ENCODE assay signal across 9 cellular contexts in the genomic region with DNA sequence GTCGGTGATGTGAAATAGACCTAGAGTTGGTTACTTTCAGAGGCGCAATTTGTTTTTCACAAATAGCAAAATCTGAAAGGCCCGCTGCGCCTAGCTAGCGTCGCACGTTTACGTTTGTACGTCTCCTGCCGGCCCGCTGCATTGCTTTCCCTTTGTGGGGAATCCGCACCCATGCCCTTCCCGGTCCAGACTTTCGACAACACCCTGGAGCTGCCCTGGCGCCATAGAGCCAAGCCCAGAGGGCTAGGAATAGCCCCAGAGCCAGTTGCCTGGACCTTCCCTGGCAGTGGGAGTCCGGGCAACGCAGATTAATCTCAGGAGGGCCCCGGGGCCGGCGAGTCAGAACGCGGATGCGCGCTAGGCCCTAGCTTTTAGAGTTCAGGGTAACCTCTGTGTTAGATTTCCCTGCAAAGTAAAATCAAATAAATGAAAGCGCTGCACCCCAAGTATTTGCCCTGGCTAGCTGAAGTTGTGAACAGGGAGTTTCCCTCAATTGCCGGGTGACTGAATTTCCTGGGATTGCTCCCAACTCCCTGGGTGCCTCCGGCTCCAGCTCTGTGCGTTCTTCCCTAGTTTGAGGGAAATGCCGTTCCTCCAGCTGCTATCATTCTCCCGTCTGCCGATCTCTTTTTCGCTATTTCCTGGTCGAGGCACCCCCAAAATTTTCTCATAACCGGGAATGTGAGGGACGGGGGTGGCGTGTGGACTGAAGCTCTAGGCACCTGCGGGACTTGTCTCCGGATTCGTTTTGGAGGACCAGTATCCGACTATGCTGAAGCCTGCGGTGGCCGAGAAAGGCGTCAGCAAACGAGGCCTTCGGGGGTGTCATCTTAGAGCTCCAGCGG. TPM values are rescaled to one million over a fixed set of nuclear protein-coding genes. Genes with fewer than 3 reads are reported as not detected.
DNase-seq lines count a peak whose midpoint lies in the region; ATAC-seq and TF ChIP-seq lines count a peak whose summit lies in the region.
"Had no signal": no experiment of that assay in that cellular context is flagged by ENCODE, and none has a peak within 500 bp of the region (broad histone marks: within the 10 kb centered on the region; RNA-seq: fewer than 3 reads in every experiment).

No MANE protein-coding gene starts in this region.

- TF ChIP-seq CTCF in activated CD8-positive, alpha-beta T cell treated with anti-CD3 and anti-CD28 coated beads for 36 hours (IDR thresholded peaks at IDR 0.05) = no peak

- intact Hi-C loops in activated CD8-positive, alpha-beta T cell treated with anti-CD3 and anti-CD28 coated beads for 36 hours (cut with micrococcal nuclease) = no loop called here

- H3K27me3 Mint-ChIP-seq in activated T-cell treated with anti-CD3 and anti-CD28 coated beads, Interleukin-2, amount 50 U/mL, for 24 hours = peaks cover 89% of the 10 kb centered on the region
- H3K27me3 Mint-ChIP-seq in activated CD8-positive, alpha-beta T cell treated with anti-CD3 and anti-CD28 coated beads for 36 hours = peaks cover 82% of the 10 kb centered on the region
- peaks cover 73 to 93% of the 10 kb centered on the region in 2 donors for H3K27me3 Mint-ChIP-seq in stimulated activated naive B cell treated with anti-CD40 and anti-IgM and Interleukin-4, amounts not matched to agents 10 μg/mL and 1 μg/mL and 100 μg/mL, for 72 hours

- H3K9me3 Mint-ChIP-seq in activated T-cell treated with anti-CD3 and anti-CD28 coated beads, Interleukin-2, amount 50 U/mL, for 24 hours = no peaks in the 10 kb centered on the region
- H3K9me3 Mint-ChIP-seq in activated CD8-positive, alpha-beta T cell treated with anti-CD3 and anti-CD28 coated beads for 36 hours = no peaks in the 10 kb centered on the region
- peaks cover 0 to 3% of the 10 kb centered on the region in 2 donors for H3K9me3 Mint-ChIP-seq in stimulated activated naive B cell treated with anti-CD40 and anti-IgM and Interleukin-4, amounts not matched to agents 10 μg/mL and 1 μg/mL and 100 μg/mL, for 72 hours

- CTCF ChIA-PET in activated CD8-positive, alpha-beta T cell treated with anti-CD3 and anti-CD28 coated beads for 36 hours (lab: Charles Lee) = interaction anchor here (0.8 to 1.3 kb wide), 2 partner anchors 10 to 627 kb away, joined by 4 to 5 read pairs; no protein-coding TSS in a partner anchor

- no peak for ATAC-seq in activated CD8-positive, alpha-beta T cell treated with anti-CD3 and anti-CD28 coated beads for 36 hours
- ATAC-seq in stimulated activated naive B cell treated with anti-CD40 and anti-IgM and Interleukin-4, amounts not matched to agents 10 μg/mL and 1 μg/mL and 100 μg/mL, for 72 hours (replicated peaks) = no peak
- no peak for ATAC-seq in GM18868 (IDR thresholded peaks at IDR 0.05; ENCODE audit: unreplicated experiment)

- POLR2A ChIA-PET in activated CD8-positive, alpha-beta T cell treated with anti-CD3 and anti-CD28 coated beads for 36 hours (lab: Charles Lee) = no interaction called here

- H3K27ac Mint-ChIP-seq in activated T-cell treated with anti-CD3 and anti-CD28 coated beads, Interleukin-2, amount 50 U/mL, for 24 hours = peak overlapping the region; percentile 63
- no peak overlapping the region for H3K27ac Mint-ChIP-seq in activated CD8-positive, alpha-beta T cell treated with anti-CD3 and anti-CD28 coated beads for 36 hours
- peak overlapping the region; percentile 95 for H3K27ac Mint-ChIP-seq in stimulated activated naive B cell treated with anti-CD40 and anti-IgM and Interleukin-4, amounts not matched to agents 10 μg/mL and 1 μg/mL and 100 μg/mL, for 72 hours

- no peak for DNase-seq in activated T-cell treated with anti-CD3 and anti-CD28 coated beads, Interleukin-2, amount 50 U/mL, for 24 hours
- DNase-seq in activated T-cell treated with anti-CD3 and anti-CD28 coated beads for 4 hours (no peak), islet precursor cell (peak; percentile 52), GM03348 (ENCODE audit: low spot score) (no peak), NCI-H2171 treated with DMSO at 0.1 percent for 48 hours (lab: John Stamatoyannopoulos, UW) (no peak)
- no peak for DNase-seq in activated CD8-positive, alpha-beta T cell treated with anti-CD3 and anti-CD28 coated beads for 36 hours
- no peak for DNase-seq in stimulated activated naive B cell treated with anti-CD40 and anti-IgM and Interleukin-4, amounts not matched to agents 10 μg/mL and 1 μg/mL and 100 μg/mL, for 72 hours

- peaks cover 37% of the 10 kb centered on the region for H3K4me1 Mint-ChIP-seq in activated T-cell treated with anti-CD3 and anti-CD28 coated beads, Interleukin-2, amount 50 U/mL, for 24 hours (ENCODE audit: low read depth)
- peaks cover 21% of the 10 kb centered on the region for H3K4me1 Mint-ChIP-seq in activated CD8-positive, alpha-beta T cell treated with anti-CD3 and anti-CD28 coated beads for 36 hours (ENCODE audit: low read depth)
- H3K4me1 Mint-ChIP-seq in stimulated activated naive B cell treated with anti-CD40 and anti-IgM and Interleukin-4, amounts not matched to agents 10 μg/mL and 1 μg/mL and 100 μg/mL, for 72 hours = peaks cover 13 to 38% of the 10 kb centered on the region in 2 donors

- no peaks in the 10 kb centered on the region for H3K36me3 Mint-ChIP-seq in activated T-cell treated with anti-CD3 and anti-CD28 coated beads, Interleukin-2, amount 50 U/mL, for 24 hours (ENCODE audit: low read depth)
- no peaks in the 10 kb centered on the region for H3K36me3 Mint-ChIP-seq in activated CD8-positive, alpha-beta T cell treated with anti-CD3 and anti-CD28 coated beads for 36 hours (ENCODE audit: low read depth)
- H3K36me3 Mint-ChIP-seq in stimulated activated naive B cell treated with anti-CD40 and anti-IgM and Interleukin-4, amounts not matched to agents 10 μg/mL and 1 μg/mL and 100 μg/mL, for 72 hours = peaks cover 3 to 7% of the 10 kb centered on the region in 2 donors

- H3K4me3 Mint-ChIP-seq in activated T-cell treated with anti-CD3 and anti-CD28 coated beads, Interleukin-2, amount 50 U/mL, for 24 hours = peak overlapping the region; percentile 35
- peak overlapping the region; percentile 22 for H3K4me3 Mint-ChIP-seq in activated CD8-positive, alpha-beta T cell treated with anti-CD3 and anti-CD28 coated beads for 36 hours
- H3K4me3 Mint-ChIP-seq in stimulated activated naive B cell treated with anti-CD40 and anti-IgM and Interleukin-4, amounts not matched to agents 10 μg/mL and 1 μg/mL and 100 μg/mL, for 72 hours = peak overlapping the region; percentile 20 to 60

RNA-seq across cellular contexts. Expression of a gene that starts 1.2 kb away (rescaled TPM):
- total RNA-seq in activated CD8-positive, alpha-beta T cell treated with anti-CD3 and anti-CD28 coated beads for 36 hours = not detected
- total RNA-seq: fibroblast of villous mesenchyme had no signal
